ENCODE assay signal across 28 cellular contexts in the genomic region with DNA sequence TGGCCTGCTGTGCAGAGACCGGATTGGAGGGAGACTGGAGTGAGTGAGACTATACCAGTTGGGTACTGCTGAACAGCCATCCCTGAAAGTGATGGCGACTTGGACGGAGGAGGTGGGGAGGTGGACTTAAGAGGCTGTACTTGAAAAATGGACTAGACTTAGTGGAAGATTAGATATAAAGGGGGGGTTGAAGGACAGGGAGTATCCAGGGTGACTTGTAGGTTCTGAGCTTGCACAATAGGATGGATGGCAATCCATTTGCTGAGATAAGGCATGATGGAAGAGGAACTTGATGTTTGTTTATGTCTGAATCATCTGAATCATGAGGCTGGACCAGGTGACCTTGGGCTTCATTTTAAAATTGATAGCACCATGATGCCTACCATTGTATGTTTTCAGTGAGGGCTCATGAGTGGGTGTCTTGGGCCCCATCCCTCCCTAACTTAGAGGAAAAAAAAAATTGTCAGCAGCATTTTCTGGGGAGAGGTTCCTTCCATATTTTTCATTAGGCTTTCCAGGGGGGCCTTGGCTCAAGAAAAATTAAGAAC. TPM values are rescaled to one million over a fixed set of nuclear protein-coding genes. Genes with fewer than 3 reads are reported as not detected.
DNase-seq lines count a peak whose midpoint lies in the region; ATAC-seq and TF ChIP-seq lines count a peak whose summit lies in the region.
"Had no signal": no experiment of that assay in that cellular context is flagged by ENCODE, and none has a peak within 500 bp of the region (broad histone marks: within the 10 kb centered on the region; RNA-seq: fewer than 3 reads in every experiment).

No MANE protein-coding gene starts in this region.

- H3K27me3 ChIP-seq in ACC112 (ENCODE audit: insufficient read depth, low read length): no peaks in the 10 kb centered on the region
- H3K27me3 ChIP-seq: heart right ventricle, uterus had no signal

- CTCF ChIA-PET in activated CD8-positive, alpha-beta memory T cell treated with anti-CD3 and anti-CD28 coated beads, Interleukin-2, amount 10 ng/mL, durations not matched to agents 7 days and 5 days (lab: Charles Lee): no interaction called here

- H3K27me3 Mint-ChIP-seq in natural killer cell treated with Interleukin-12 subunit alpha and Interleukin-12 subunit beta and Interleukin-15 and Interleukin-18, amount 100 ng/mL, for 72 hours: peaks cover 0 to 2% of the 10 kb centered on the region in 2 donors
- H3K27me3 Mint-ChIP-seq in activated CD8-positive, alpha-beta memory T cell treated with anti-CD3 and anti-CD28 coated beads, Interleukin-2, amount 10 ng/mL, durations not matched to agents 7 days and 5 days: no peaks in the 10 kb centered on the region
- H3K27me3 Mint-ChIP-seq: activated CD4-positive, alpha-beta memory T cell treated with anti-CD3 and anti-CD28 coated beads, Interleukin-2, amount 10 ng/mL, durations not matched to agents 7 days and 5 days; CD8-positive, alpha-beta memory T cell; naive thymus-derived CD8-positive, alpha-beta T cell; T-cell had no signal

- peaks cover 49% of the 10 kb centered on the region for H3K4me1 ChIP-seq in ACC112 (ENCODE audit: control insufficient read depth, insufficient read depth, low read length, unreplicated experiment)
- H3K4me1 ChIP-seq: parathyroid adenoma had no signal

- no peak for ATAC-seq in natural killer cell treated with Interleukin-12 subunit alpha and Interleukin-12 subunit beta and Interleukin-15 and Interleukin-18, amount 100 ng/mL, for 72 hours
- ATAC-seq in activated CD8-positive, alpha-beta memory T cell treated with anti-CD3 and anti-CD28 coated beads, Interleukin-2, amount 10 ng/mL, durations not matched to agents 7 days and 5 days: no peak
- ATAC-seq: heart right ventricle; naive thymus-derived CD8-positive, alpha-beta T cell; T-cell had no signal

- H3K4me3 Mint-ChIP-seq in natural killer cell treated with Interleukin-12 subunit alpha and Interleukin-12 subunit beta and Interleukin-15 and Interleukin-18, amount 100 ng/mL, for 72 hours: no peak overlapping the region
- no peak overlapping the region for H3K4me3 Mint-ChIP-seq in activated CD8-positive, alpha-beta memory T cell treated with anti-CD3 and anti-CD28 coated beads, Interleukin-2, amount 10 ng/mL, durations not matched to agents 7 days and 5 days
- H3K4me3 Mint-ChIP-seq: activated CD4-positive, alpha-beta memory T cell treated with anti-CD3 and anti-CD28 coated beads, Interleukin-2, amount 10 ng/mL, durations not matched to agents 7 days and 5 days; CD8-positive, alpha-beta memory T cell; T-cell had no signal

- peak overlapping the region; percentile 12 for H3K27ac ChIP-seq in ACC112 (ENCODE audit: low read depth, low read length)
- H3K27ac ChIP-seq: heart right ventricle, parathyroid adenoma, RWPE1, uterus, VCaP had no signal

- DNase-seq in HCEC 1CT: peak; percentile 27
- DNase-seq in OCI-M1 (lab: John Stamatoyannopoulos, UW): peak; percentile 5
- peak; percentile 33 for DNase-seq in fibroblast of mammary gland (ENCODE audit: low read depth)
- no peak for DNase-seq in natural killer cell treated with Interleukin-12 subunit alpha and Interleukin-12 subunit beta and Interleukin-15 and Interleukin-18, amount 100 ng/mL, for 72 hours (ENCODE audit: low spot score)
- no peak for DNase-seq in activated CD8-positive, alpha-beta memory T cell treated with anti-CD3 and anti-CD28 coated beads, Interleukin-2, amount 10 ng/mL, durations not matched to agents 7 days and 5 days
- no peak for DNase-seq in stimulated activated naive CD4-positive, alpha-beta T cell treated with Interleukin-2 at 50 U/mL for 16 hours (lab: John Stamatoyannopoulos, UW)
- DNase-seq in activated CD4-positive, alpha-beta T cell treated with anti-CD3 and anti-CD28 coated beads, Interleukin-2, amount 50 U/mL, for 1 hour: no peak
- DNase-seq: activated CD4-positive, alpha-beta memory T cell treated with anti-CD3 and anti-CD28 coated beads, Interleukin-2, amount 10 ng/mL, durations not matched to agents 7 days and 5 days; amniotic stem cell; CD8-positive, alpha-beta memory T cell; central memory CD4-positive, alpha-beta T cell; effector CD8-positive, alpha-beta T cell; EL; heart right ventricle; islet precursor cell; Kasumi-1; mammary epithelial cell; naive thymus-derived CD8-positive, alpha-beta T cell; NCI-H1694 treated with DMSO at 0.1 percent for 48 hours; NCI-H345; NK-92 treated with Interleukin-12 subunit alpha and Interleukin-12 subunit beta, amount 100 ng/mL, for 24 hours; stimulated activated CD4-positive, alpha-beta T cell treated with anti-CD3 and anti-CD28 coated beads, Interleukin-4, amount 100 ng/mL, for 24 hours; T-cell; uterus had no signal

- no peak overlapping the region for H3K4me3 ChIP-seq in ACC112 (ENCODE audit: low read depth, low read length)
- no peak overlapping the region for H3K4me3 ChIP-seq in fibroblast of mammary gland (ENCODE audit: control insufficient read depth, low read depth, low read length)
- H3K4me3 ChIP-seq: heart right ventricle, uterus had no signal

- H2AFZ ChIP-seq in ACC112 (ENCODE audit: low read length, unreplicated experiment): no peak overlapping the region
- H2AFZ ChIP-seq: parathyroid adenoma had no signal

- H3K79me2 ChIP-seq in ACC112 (ENCODE audit: control insufficient read depth, insufficient read depth, low read length, unreplicated experiment): peaks cover 86% of the 10 kb centered on the region
- H3K79me2 ChIP-seq: parathyroid adenoma had no signal

- no peak overlapping the region for H3K27ac Mint-ChIP-seq in natural killer cell treated with Interleukin-12 subunit alpha and Interleukin-12 subunit beta and Interleukin-15 and Interleukin-18, amount 100 ng/mL, for 72 hours
- no peak overlapping the region for H3K27ac Mint-ChIP-seq in activated CD8-positive, alpha-beta memory T cell treated with anti-CD3 and anti-CD28 coated beads, Interleukin-2, amount 10 ng/mL, durations not matched to agents 7 days and 5 days
- H3K27ac Mint-ChIP-seq: activated CD4-positive, alpha-beta memory T cell treated with anti-CD3 and anti-CD28 coated beads, Interleukin-2, amount 10 ng/mL, durations not matched to agents 7 days and 5 days; T-cell had no signal

- no peaks in the 10 kb centered on the region for H3K36me3 ChIP-seq in ACC112 (ENCODE audit: insufficient read depth, low read length)
- H3K36me3 ChIP-seq: heart right ventricle, uterus had no signal

- peaks cover 13 to 18% of the 10 kb centered on the region in 2 donors for H3K4me1 Mint-ChIP-seq in natural killer cell treated with Interleukin-12 subunit alpha and Interleukin-12 subunit beta and Interleukin-15 and Interleukin-18, amount 100 ng/mL, for 72 hours (ENCODE audit: low read depth in 2 of 2)
- H3K4me1 Mint-ChIP-seq in activated CD8-positive, alpha-beta memory T cell treated with anti-CD3 and anti-CD28 coated beads, Interleukin-2, amount 10 ng/mL, durations not matched to agents 7 days and 5 days: peaks cover 30% of the 10 kb centered on the region

- no peak for TF ChIP-seq CTCF in fibroblast of mammary gland (conservative IDR thresholded peaks at IDR 0.05; ENCODE audit: control insufficient read depth, insufficient read depth, low read depth, low read length)

- no peaks in the 10 kb centered on the region for H3K9me3 Mint-ChIP-seq in natural killer cell treated with Interleukin-12 subunit alpha and Interleukin-12 subunit beta and Interleukin-15 and Interleukin-18, amount 100 ng/mL, for 72 hours
- no peaks in the 10 kb centered on the region for H3K9me3 Mint-ChIP-seq in activated CD8-positive, alpha-beta memory T cell treated with anti-CD3 and anti-CD28 coated beads, Interleukin-2, amount 10 ng/mL, durations not matched to agents 7 days and 5 days (ENCODE audit: low read depth)
- H3K9me3 Mint-ChIP-seq: activated CD4-positive, alpha-beta memory T cell treated with anti-CD3 and anti-CD28 coated beads, Interleukin-2, amount 10 ng/mL, durations not matched to agents 7 days and 5 days; CD8-positive, alpha-beta memory T cell; naive thymus-derived CD8-positive, alpha-beta T cell; T-cell had no signal

- H3K36me3 Mint-ChIP-seq in natural killer cell treated with Interleukin-12 subunit alpha and Interleukin-12 subunit beta and Interleukin-15 and Interleukin-18, amount 100 ng/mL, for 72 hours: no peaks in the 10 kb centered on the region
- H3K36me3 Mint-ChIP-seq in activated CD8-positive, alpha-beta memory T cell treated with anti-CD3 and anti-CD28 coated beads, Interleukin-2, amount 10 ng/mL, durations not matched to agents 7 days and 5 days: peaks cover 15% of the 10 kb centered on the region

RNA-seq across cellular contexts. Expression of a gene that starts 41.2 kb away (rescaled TPM):
- 10 to 100 TPM; 31.1 to 41.1 TPM for total RNA-seq in natural killer cell treated with Interleukin-12 subunit alpha and Interleukin-12 subunit beta and Interleukin-15 and Interleukin-18, amount 100 ng/mL, for 72 hours
- total RNA-seq in activated CD8-positive, alpha-beta memory T cell treated with anti-CD3 and anti-CD28 coated beads, Interleukin-2, amount 10 ng/mL, durations not matched to agents 7 days and 5 days: 10 to 100 TPM; 63.1 to 68.9 TPM

Comparison
In these comparisons a context has a peak if more than half of its experiments do, and no peak if none do; other contexts are left out.
1. DNase-seq: peak in HCEC 1CT (single experiment), OCI-M1 (single experiment) and fibroblast of mammary gland (single experiment); none in natural killer cell treated with Interleukin-12 subunit alpha and Interleukin-12 subunit beta and Interleukin-15 and Interleukin-18, amount 100 ng/mL, for 72 hours (single experiment), activated CD8-positive, alpha-beta memory T cell treated with anti-CD3 and anti-CD28 coated beads, Interleukin-2, amount 10 ng/mL, durations not matched to agents 7 days and 5 days (single experiment), stimulated activated naive CD4-positive, alpha-beta T cell treated with Interleukin-2 at 50 U/mL for 16 hours (single experiment) and activated CD4-positive, alpha-beta T cell treated with anti-CD3 and anti-CD28 coated beads, Interleukin-2, amount 50 U/mL, for 1 hour (single experiment).